Comparison of ENCODE assay signal across 8 cellular contexts in the genomic region with DNA sequence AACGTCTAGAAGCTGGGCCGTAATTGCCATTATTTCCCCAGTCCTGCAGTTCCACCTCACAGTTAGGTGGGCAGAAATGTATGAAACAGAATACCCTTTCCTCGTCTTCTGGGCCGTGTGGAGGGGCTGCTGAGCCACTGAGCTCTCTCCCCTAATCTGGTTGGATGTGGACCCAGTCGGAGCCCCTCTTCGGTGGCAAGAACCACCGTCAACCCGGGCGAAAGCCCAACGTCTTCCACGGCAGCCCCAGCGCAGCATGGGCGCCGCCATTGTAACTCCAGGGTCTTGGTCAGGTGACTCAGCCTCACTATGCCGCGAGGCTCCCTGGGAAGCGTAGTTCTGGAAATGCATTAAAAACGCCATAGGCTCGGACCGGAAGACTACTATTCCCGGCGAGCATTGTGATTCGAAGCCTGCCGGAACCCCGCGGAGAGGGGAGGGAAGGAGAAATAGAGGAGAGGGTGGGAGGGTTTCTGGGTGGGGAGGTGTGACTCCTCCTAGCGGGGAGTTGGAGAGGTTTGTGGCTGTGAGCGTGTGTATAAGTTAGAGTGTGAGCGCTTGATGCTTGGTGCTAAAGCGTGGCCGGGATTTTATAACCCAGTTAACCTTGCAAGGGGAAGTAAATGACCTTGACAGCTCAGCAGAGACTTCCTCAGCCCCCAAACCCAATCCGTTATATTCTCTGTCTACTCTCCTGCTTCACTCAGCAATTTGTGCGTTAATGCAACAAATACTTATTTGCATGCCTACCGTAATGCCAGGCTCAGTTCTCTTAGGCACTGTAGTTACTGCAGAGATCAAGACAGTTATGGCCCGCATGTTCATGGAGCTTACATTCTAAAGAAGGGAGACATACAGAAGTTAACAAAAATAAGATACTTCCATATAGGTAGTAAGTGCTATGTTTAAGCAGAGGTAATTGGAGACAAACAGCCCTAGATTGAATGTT. TPM values are rescaled to one million over a fixed set of nuclear protein-coding genes. Genes with fewer than 3 reads are reported as not detected.
DNase-seq lines count a peak whose midpoint lies in the region; ATAC-seq and TF ChIP-seq lines count a peak whose summit lies in the region.

A gene with protein sequence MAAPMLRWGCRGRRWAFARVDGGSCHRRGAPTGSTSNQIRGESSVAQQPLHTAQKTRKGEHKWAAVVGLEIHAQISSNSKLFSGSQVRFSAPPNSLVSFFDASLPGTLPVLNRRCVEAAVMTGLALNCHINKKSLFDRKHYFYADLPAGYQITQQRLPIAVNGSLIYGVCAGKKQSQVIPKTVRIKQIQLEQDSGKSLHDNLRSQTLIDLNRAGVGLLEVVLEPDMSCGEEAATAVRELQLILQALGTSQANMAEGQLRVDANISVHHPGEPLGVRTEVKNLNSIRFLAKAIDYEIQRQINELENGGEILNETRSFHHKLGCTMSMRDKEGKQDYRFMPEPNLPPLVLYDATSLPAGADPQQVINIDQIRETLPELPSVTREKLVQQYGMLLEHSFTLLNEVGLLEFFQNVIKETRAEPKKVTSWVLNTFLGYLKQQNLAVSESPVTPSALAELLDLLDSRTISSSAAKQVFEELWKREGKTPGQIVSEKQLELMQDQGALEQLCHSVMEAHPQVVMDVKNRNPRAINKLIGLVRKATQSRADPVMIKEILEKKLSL (minus strand): TSS at position 295 of the 949 bp plus-strand sequence. CDS start 25 bp downstream, at position 270.

- peak; percentile 96 for DNase-seq in NCI-H1092 (lab: John Stamatoyannopoulos, UW)
- peak; percentile 95 for DNase-seq in glomerular endothelial cell (ENCODE audit: extremely low read depth, low read depth, low spot score)
- DNase-seq in occipital lobe (lab: John Stamatoyannopoulos, UW) = peak; percentile 95

- peak within 1 kb of the TSS; percentile 47 for H3K27ac ChIP-seq in temporal lobe (ENCODE audit: low read depth, low read length)

- TF ChIP-seq POLR2A in GM10847 (IDR thresholded peaks at IDR 0.05; ENCODE audit: extremely low read depth, insufficient read length) = peak; percentile 40

- H3K9me3 Mint-ChIP-seq in activated naive CD4-positive, alpha-beta T cell treated with anti-CD3 and anti-CD28 coated beads, Interleukin-2, amount 50 U/mL, for 24 hours = no peaks in the 10 kb centered on the region

- H3K36me3 Mint-ChIP-seq in activated naive CD4-positive, alpha-beta T cell treated with anti-CD3 and anti-CD28 coated beads, Interleukin-2, amount 50 U/mL, for 24 hours = peaks cover 6% of the 10 kb centered on the region

- H3K4me3 Mint-ChIP-seq in activated naive CD4-positive, alpha-beta T cell treated with anti-CD3 and anti-CD28 coated beads, Interleukin-2, amount 50 U/mL, for 24 hours = peak within 1 kb of the TSS; percentile 99

- H3K27ac Mint-ChIP-seq in activated naive CD4-positive, alpha-beta T cell treated with anti-CD3 and anti-CD28 coated beads, Interleukin-2, amount 50 U/mL, for 24 hours = peak within 1 kb of the TSS; percentile 99

- H3K4me1 Mint-ChIP-seq in activated naive CD4-positive, alpha-beta T cell treated with anti-CD3 and anti-CD28 coated beads, Interleukin-2, amount 50 U/mL, for 24 hours = peaks cover 19% of the 10 kb centered on the region

- ATAC-seq in HG02610 (IDR thresholded peaks at IDR 0.05; ENCODE audit: unreplicated experiment) = peak; percentile 99
- peak; percentile 100 for ATAC-seq in SK-N-SH treated with all-trans-retinoic acid at 6 μM for 48 hours

- H3K27me3 Mint-ChIP-seq in activated naive CD4-positive, alpha-beta T cell treated with anti-CD3 and anti-CD28 coated beads, Interleukin-2, amount 50 U/mL, for 24 hours = no peaks in the 10 kb centered on the region

TF ChIP-seq in SK-N-SH treated with all-trans-retinoic acid at 6 μM for 48 hours, 23 proteins besides CTCF, POLR2A, EP300 and RAD21:
- TF ChIP-seq GLIS3 (CRISPR knock-in tag; IDR thresholded peaks at IDR 0.05) (no peak), ISL1 (CRISPR knock-in tag; IDR thresholded peaks at IDR 0.05) (0 out of 2 replicates have a peak, but pooled peaks have one; percentile 9), SNAI2 (CRISPR knock-in tag; IDR thresholded peaks at IDR 0.05) (no peak), CSDC2 (CRISPR knock-in tag; IDR thresholded peaks at IDR 0.05) (no peak), ZFP3 (CRISPR knock-in tag; IDR thresholded peaks at IDR 0.05) (peak; percentile 27; the same call in 1 of the 2 replicates), RARB (CRISPR knock-in tag; IDR thresholded peaks at IDR 0.05) (no peak), ZFP30 (CRISPR knock-in tag; IDR thresholded peaks at IDR 0.05) (no peak), TCF4 (CRISPR knock-in tag; IDR thresholded peaks at IDR 0.05; ENCODE audit: borderline replicate concordance) (no peak)
- TF ChIP-seq, protein P1, sequence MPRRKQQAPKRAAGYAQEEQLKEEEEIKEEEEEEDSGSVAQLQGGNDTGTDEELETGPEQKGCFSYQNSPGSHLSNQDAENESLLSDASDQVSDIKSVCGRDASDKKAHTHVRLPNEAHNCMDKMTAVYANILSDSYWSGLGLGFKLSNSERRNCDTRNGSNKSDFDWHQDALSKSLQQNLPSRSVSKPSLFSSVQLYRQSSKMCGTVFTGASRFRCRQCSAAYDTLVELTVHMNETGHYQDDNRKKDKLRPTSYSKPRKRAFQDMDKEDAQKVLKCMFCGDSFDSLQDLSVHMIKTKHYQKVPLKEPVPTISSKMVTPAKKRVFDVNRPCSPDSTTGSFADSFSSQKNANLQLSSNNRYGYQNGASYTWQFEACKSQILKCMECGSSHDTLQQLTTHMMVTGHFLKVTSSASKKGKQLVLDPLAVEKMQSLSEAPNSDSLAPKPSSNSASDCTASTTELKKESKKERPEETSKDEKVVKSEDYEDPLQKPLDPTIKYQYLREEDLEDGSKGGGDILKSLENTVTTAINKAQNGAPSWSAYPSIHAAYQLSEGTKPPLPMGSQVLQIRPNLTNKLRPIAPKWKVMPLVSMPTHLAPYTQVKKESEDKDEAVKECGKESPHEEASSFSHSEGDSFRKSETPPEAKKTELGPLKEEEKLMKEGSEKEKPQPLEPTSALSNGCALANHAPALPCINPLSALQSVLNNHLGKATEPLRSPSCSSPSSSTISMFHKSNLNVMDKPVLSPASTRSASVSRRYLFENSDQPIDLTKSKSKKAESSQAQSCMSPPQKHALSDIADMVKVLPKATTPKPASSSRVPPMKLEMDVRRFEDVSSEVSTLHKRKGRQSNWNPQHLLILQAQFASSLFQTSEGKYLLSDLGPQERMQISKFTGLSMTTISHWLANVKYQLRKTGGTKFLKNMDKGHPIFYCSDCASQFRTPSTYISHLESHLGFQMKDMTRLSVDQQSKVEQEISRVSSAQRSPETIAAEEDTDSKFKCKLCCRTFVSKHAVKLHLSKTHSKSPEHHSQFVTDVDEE (CRISPR knock-in tag; IDR thresholded peaks at IDR 0.05) = 0 out of 2 replicates have a peak, but pooled peaks have one; percentile 70
- TF ChIP-seq, protein P2, sequence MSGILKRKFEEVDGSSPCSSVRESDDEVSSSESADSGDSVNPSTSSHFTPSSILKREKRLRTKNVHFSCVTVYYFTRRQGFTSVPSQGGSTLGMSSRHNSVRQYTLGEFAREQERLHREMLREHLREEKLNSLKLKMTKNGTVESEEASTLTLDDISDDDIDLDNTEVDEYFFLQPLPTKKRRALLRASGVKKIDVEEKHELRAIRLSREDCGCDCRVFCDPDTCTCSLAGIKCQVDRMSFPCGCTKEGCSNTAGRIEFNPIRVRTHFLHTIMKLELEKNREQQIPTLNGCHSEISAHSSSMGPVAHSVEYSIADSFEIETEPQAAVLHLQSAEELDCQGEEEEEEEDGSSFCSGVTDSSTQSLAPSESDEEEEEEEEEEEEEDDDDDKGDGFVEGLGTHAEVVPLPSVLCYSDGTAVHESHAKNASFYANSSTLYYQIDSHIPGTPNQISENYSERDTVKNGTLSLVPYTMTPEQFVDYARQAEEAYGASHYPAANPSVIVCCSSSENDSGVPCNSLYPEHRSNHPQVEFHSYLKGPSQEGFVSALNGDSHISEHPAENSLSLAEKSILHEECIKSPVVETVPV (CRISPR knock-in tag; IDR thresholded peaks at IDR 0.05) = no peak

RNA-seq across cellular contexts. Expression of the gene that starts here (rescaled TPM):
- total RNA-seq in glomerular endothelial cell (21.4 and 22.2 TPM in 2 replicates), occipital lobe (20.7 TPM), temporal lobe (15.7 TPM)

Comparison
In these comparisons a context has a peak if more than half of its experiments do, and no peak if none do; other contexts are left out.
1. Peak in every context shown above with its lines: DNase-seq, ATAC-seq and H3K27ac ChIP-seq.